In genomic region chr7:81908220-81908619, GRCh38 we compare ENCODE assay signal across 20 cellular contexts.
"Had no signal": no experiment of that assay in that cellular context is flagged by ENCODE, and none has a peak within 500 bp of the region (broad histone marks: within the 10 kb centered on the region; RNA-seq: fewer than 3 reads in every experiment).

No MANE protein-coding gene starts in this region.

- H3K36me3 ChIP-seq: neutrophil, right lobe of liver, transverse colon had no signal

- H3K27ac ChIP-seq: foreskin keratinocyte, neutrophil, psoas muscle, right lobe of liver, transverse colon had no signal

- H3K9me3 ChIP-seq: neutrophil, psoas muscle, transverse colon had no signal

- H3K27me3 Mint-ChIP-seq: activated B cell treated with CpG ODN at 0.5 μM for 24 hours; activated CD4-positive, alpha-beta T cell treated with anti-CD3 and anti-CD28 coated beads, Interleukin-2, amount 10 ng/mL, durations not matched to agents 24 days and 14 days; activated naive CD8-positive, alpha-beta T cell treated with anti-CD3 and anti-CD28 coated beads, Interleukin-2, amount 50 U/mL, for 24 hours; effector memory CD8-positive, alpha-beta T cell; naive B cell; stimulated activated naive B cell treated with anti-CD40 and anti-IgM and Interleukin-4, amounts not matched to agents 10 μg/mL and 1 μg/mL and 100 μg/mL, for 72 hours had no signal

- H3K9me3 Mint-ChIP-seq: activated CD4-positive, alpha-beta T cell treated with anti-CD3 and anti-CD28 coated beads, Interleukin-2, amount 10 ng/mL, durations not matched to agents 24 days and 14 days had no signal

- ATAC-seq: activated naive CD8-positive, alpha-beta T cell treated with anti-CD3 and anti-CD28 coated beads, Interleukin-2, amount 50 U/mL, for 24 hours; effector memory CD8-positive, alpha-beta T cell; foreskin keratinocyte; left cardiac atrium; psoas muscle; right lobe of liver; stimulated activated naive B cell treated with anti-CD40 and anti-IgM and Interleukin-4, amounts not matched to agents 10 μg/mL and 1 μg/mL and 100 μg/mL, for 72 hours had no signal

- H3K27me3 ChIP-seq: neutrophil, right lobe of liver, transverse colon had no signal

- H3K4me3 Mint-ChIP-seq: activated B cell treated with CpG ODN at 0.5 μM for 24 hours; activated CD4-positive, alpha-beta T cell treated with anti-CD3 and anti-CD28 coated beads, Interleukin-2, amount 10 ng/mL, durations not matched to agents 24 days and 14 days; activated naive CD8-positive, alpha-beta T cell treated with anti-CD3 and anti-CD28 coated beads, Interleukin-2, amount 50 U/mL, for 24 hours; activated T-helper 1 cell treated with anti-CD3 and anti-CD28 coated beads, Interleukin-12 subunit alpha, Interleukin-12 subunit beta, Interleukin-2, Interleukin-4 antibody, amounts not matched to agents 30 ng/mL and 10 ng/mL and 1 ng/mL, durations not matched to agents 14 hours and 24 hours and 36 hours; effector memory CD8-positive, alpha-beta T cell; immature natural killer cell; naive B cell; stimulated activated naive B cell treated with anti-CD40 and anti-IgM and Interleukin-4, amounts not matched to agents 10 μg/mL and 1 μg/mL and 100 μg/mL, for 72 hours had no signal

- H3K4me3 ChIP-seq: lung, psoas muscle, right lobe of liver, transverse colon had no signal

- DNase-seq: activated B cell treated with CpG ODN at 0.5 μM for 24 hours; activated CD4-positive, alpha-beta T cell treated with anti-CD3 and anti-CD28 coated beads, Interleukin-2, amount 10 ng/mL, durations not matched to agents 24 days and 14 days; activated naive CD4-positive, alpha-beta T cell treated with Interleukin-2 at 50 U/mL for 16 hours; activated naive CD8-positive, alpha-beta T cell treated with anti-CD3 and anti-CD28 coated beads, Interleukin-2, amount 50 U/mL, for 24 hours; central memory CD4-positive, alpha-beta T cell; effector memory CD8-positive, alpha-beta T cell; erythroblast; immature natural killer cell; left cardiac atrium; midbrain; naive B cell; psoas muscle; right lobe of liver; stimulated activated CD4-positive, alpha-beta T cell treated with anti-CD3 and anti-CD28 coated beads, Interleukin-2, amount 100 ng/mL, for 24 hours; stimulated activated naive B cell treated with anti-CD40 and anti-IgM and Interleukin-4, amounts not matched to agents 10 μg/mL and 1 μg/mL and 100 μg/mL, for 72 hours; transverse colon had no signal

- H3K4me1 Mint-ChIP-seq: activated B cell treated with CpG ODN at 0.5 μM for 24 hours; activated CD4-positive, alpha-beta T cell treated with anti-CD3 and anti-CD28 coated beads, Interleukin-2, amount 10 ng/mL, durations not matched to agents 24 days and 14 days; activated naive CD8-positive, alpha-beta T cell treated with anti-CD3 and anti-CD28 coated beads, Interleukin-2, amount 50 U/mL, for 24 hours; immature natural killer cell; naive B cell; stimulated activated naive B cell treated with anti-CD40 and anti-IgM and Interleukin-4, amounts not matched to agents 10 μg/mL and 1 μg/mL and 100 μg/mL, for 72 hours had no signal

- H3K36me3 Mint-ChIP-seq: naive B cell; stimulated activated naive B cell treated with anti-CD40 and anti-IgM and Interleukin-4, amounts not matched to agents 10 μg/mL and 1 μg/mL and 100 μg/mL, for 72 hours had no signal

- H3K4me1 ChIP-seq: foreskin keratinocyte, psoas muscle, right lobe of liver, transverse colon had no signal

- H3K27ac Mint-ChIP-seq: activated B cell treated with CpG ODN at 0.5 μM for 24 hours; activated CD4-positive, alpha-beta T cell treated with anti-CD3 and anti-CD28 coated beads, Interleukin-2, amount 10 ng/mL, durations not matched to agents 24 days and 14 days; activated naive CD8-positive, alpha-beta T cell treated with anti-CD3 and anti-CD28 coated beads, Interleukin-2, amount 50 U/mL, for 24 hours; activated T-helper 1 cell treated with anti-CD3 and anti-CD28 coated beads, Interleukin-12 subunit alpha, Interleukin-12 subunit beta, Interleukin-2, Interleukin-4 antibody, amounts not matched to agents 30 ng/mL and 10 ng/mL and 1 ng/mL, durations not matched to agents 14 hours and 24 hours and 36 hours; effector memory CD8-positive, alpha-beta T cell; immature natural killer cell; naive B cell; stimulated activated naive B cell treated with anti-CD40 and anti-IgM and Interleukin-4, amounts not matched to agents 10 μg/mL and 1 μg/mL and 100 μg/mL, for 72 hours had no signal
